1 cellular context compared by ENCODE assay signal in genomic region chr5:178212241-178213002, GRCh38.
A peak's percentile ranks its signal among the peaks of the same experiment; 100 is the strongest.
TF ChIP-seq lines count a peak whose summit lies in the region.

No MANE protein-coding gene starts in this region.

TF ChIP-seq in GM12878, 131 proteins besides CTCF, POLR2A, EP300 and RAD21 (continued from another document):
- TF ChIP-seq ZNF687 (IDR thresholded peaks at IDR 0.05) (no peak), CHD2 (IDR thresholded peaks at IDR 0.05; ENCODE audit: borderline replicate concordance, low read depth, low read length) (no peak), LARP7 (IDR thresholded peaks at IDR 0.05) (no peak), MTA3 (IDR thresholded peaks at IDR 0.05; ENCODE audit: borderline replicate concordance, low read length) (0 out of 2 replicates have a peak, but pooled peaks have one; percentile 6), CBFB (IDR thresholded peaks at IDR 0.05; ENCODE audit: low read depth) (0 out of 2 replicates have a peak, but pooled peaks have one; percentile 49)
